In the genomic region with DNA sequence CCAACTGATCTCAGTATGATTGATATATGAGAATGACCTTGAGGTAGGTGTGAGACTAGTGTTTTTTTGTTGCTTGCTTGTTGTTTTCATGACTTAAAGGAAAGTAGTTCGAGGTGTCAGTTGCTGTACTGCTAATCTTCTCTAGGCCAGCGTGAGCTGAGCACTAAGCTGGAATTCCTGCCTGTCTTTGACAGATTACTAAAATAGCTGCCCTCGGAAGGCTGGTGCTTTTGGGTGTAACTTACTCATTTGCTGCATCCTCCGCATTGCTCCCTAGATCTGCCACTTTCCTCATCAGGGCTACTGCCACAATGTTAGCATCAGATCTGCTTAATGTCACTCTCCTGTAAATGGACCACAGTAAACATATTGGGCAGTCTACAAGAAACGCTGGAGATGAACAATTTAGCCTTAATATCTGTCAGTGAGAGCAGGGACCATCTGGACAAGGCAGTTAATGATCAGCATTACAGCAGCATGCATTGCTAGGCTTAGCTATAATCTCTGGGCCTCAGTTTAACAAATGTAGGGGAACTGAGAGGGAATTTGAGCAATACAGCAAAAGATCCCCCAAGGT, we compare ENCODE assay signal across 1 cellular context.
TF ChIP-seq lines count a peak whose summit lies in the region.

No MANE protein-coding gene starts in this region.

TF ChIP-seq in IMR-90, 13 proteins besides CTCF, POLR2A, EP300 and RAD21 (continued from another document):
- no peak for TF ChIP-seq BHLHE40 (IDR thresholded peaks at IDR 0.05; ENCODE audit: low read depth, low read length)
- TF ChIP-seq SMC3 (IDR thresholded peaks at IDR 0.05; ENCODE audit: low read depth, low read length) = no peak
TF ChIP-seq in IMR-90: peak in this region for 0.
